In genomic region chr10:11950325-11951018, GRCh38 we compare ENCODE assay signal across 1 cellular context.
A peak's percentile ranks its signal among the peaks of the same experiment; 100 is the strongest.
TF ChIP-seq lines count a peak whose summit lies in the region.

No MANE protein-coding gene starts in this region.

TF ChIP-seq in HepG2, 621 proteins besides CTCF, POLR2A, EP300 and RAD21 (continued from another document and continues in another):
- TF ChIP-seq PRMT3 (CRISPR knock-in tag; IDR thresholded peaks at IDR 0.05; ENCODE audit: borderline replicate concordance, low read depth) (no peak), MIER2 (CRISPR knock-in tag; IDR thresholded peaks at IDR 0.05) (no peak), FOXK1 (CRISPR knock-in tag; IDR thresholded peaks at IDR 0.05; ENCODE audit: borderline replicate concordance, low read depth) (peak; percentile 54; the same call in 1 of the 2 replicates), ZNF317 (CRISPR knock-in tag; IDR thresholded peaks at IDR 0.05) (no peak), RARA (CRISPR knock-in tag; IDR thresholded peaks at IDR 0.05) (peak; percentile 71; the same call in 1 of the 2 replicates), GPN1 (CRISPR knock-in tag; IDR thresholded peaks at IDR 0.05; ENCODE audit: borderline replicate concordance) (no peak), HDAC2 (CRISPR knock-in tag; IDR thresholded peaks at IDR 0.05) (peak; percentile 69), TBL1XR1 (IDR thresholded peaks at IDR 0.05; ENCODE audit: borderline replicate concordance, low read length, partially characterized antibody) (no peak), POGK (CRISPR knock-in tag; conservative IDR thresholded peaks at IDR 0.05) (0 out of 2 replicates have a peak, but pooled peaks have one; percentile 20), ZNF75D (CRISPR knock-in tag; IDR thresholded peaks at IDR 0.05; ENCODE audit: borderline replicate concordance) (no peak), STAT5B (CRISPR knock-in tag; IDR thresholded peaks at IDR 0.05) (no peak), HMGXB4 (CRISPR knock-in tag; IDR thresholded peaks at IDR 0.05; ENCODE audit: borderline replicate concordance in 1 of 2, low read depth in 1 of 2) (0 out of 4 replicates have a peak, but pooled peaks of 1 of the 2 experiments have one; percentile 35), RBM39 (IDR thresholded peaks at IDR 0.05; ENCODE audit: low read depth, low read length, poor library complexity, severe bottlenecking) (no peak), SALL1 (CRISPR knock-in tag; IDR thresholded peaks at IDR 0.05) (peak; percentile 42; the same call in 1 of the 2 replicates), ZSCAN9 (CRISPR knock-in tag; IDR thresholded peaks at IDR 0.05; ENCODE audit: borderline replicate concordance) (no peak; the same call in 1 of the 2 replicates), ZNF770 (CRISPR knock-in tag; IDR thresholded peaks at IDR 0.05) (0 out of 2 replicates have a peak, but pooled peaks have one; percentile 6), THYN1 (CRISPR knock-in tag; IDR thresholded peaks at IDR 0.05; ENCODE audit: borderline replicate concordance, low read depth) (no peak), RCOR2 (CRISPR knock-in tag; IDR thresholded peaks at IDR 0.05) (peak; percentile 72), ZNF280B (CRISPR knock-in tag; IDR thresholded peaks at IDR 0.05; ENCODE audit: borderline replicate concordance) (no peak), NONO (IDR thresholded peaks at IDR 0.05) (no peak), NONO (CRISPR knock-in tag; conservative IDR thresholded peaks at IDR 0.05) (no peak), ZNF234 (CRISPR knock-in tag; conservative IDR thresholded peaks at IDR 0.05) (no peak), ZNF431 (CRISPR knock-in tag; IDR thresholded peaks at IDR 0.05; ENCODE audit: borderline replicate concordance, low read depth) (no peak), HOMEZ (CRISPR knock-in tag; IDR thresholded peaks at IDR 0.05; ENCODE audit: low read depth) (peak; percentile 76; the same call in 1 of the 2 replicates), NFE2 (CRISPR knock-in tag; IDR thresholded peaks at IDR 0.05) (no peak), ZHX2 (IDR thresholded peaks at IDR 0.05; ENCODE audit: low read depth) (peak; percentile 46; the same call in 1 of the 2 replicates), ZHX2 (CRISPR knock-in tag; IDR thresholded peaks at IDR 0.05; ENCODE audit: borderline replicate concordance) (no peak), RXRA (CRISPR knock-in tag; IDR thresholded peaks at IDR 0.05) (no peak), HNRNPUL1 (IDR thresholded peaks at IDR 0.05; ENCODE audit: low read depth, low read length) (0 out of 2 replicates have a peak, but pooled peaks have one; percentile 20), MED8 (CRISPR knock-in tag; IDR thresholded peaks at IDR 0.05; ENCODE audit: insufficient replicate concordance) (no peak), ZNF883 (CRISPR knock-in tag; IDR thresholded peaks at IDR 0.05; ENCODE audit: not compliant biosample characterization) (no peak), ZNF263 (CRISPR knock-in tag; IDR thresholded peaks at IDR 0.05) (no peak), GATAD2A (CRISPR knock-in tag; IDR thresholded peaks at IDR 0.05) (peak; percentile 86), ZNF10 (CRISPR knock-in tag; IDR thresholded peaks at IDR 0.05; ENCODE audit: borderline replicate concordance, low read depth) (no peak), ZNF615 (CRISPR knock-in tag; IDR thresholded peaks at IDR 0.05; ENCODE audit: borderline replicate concordance) (no peak), SUZ12 (IDR thresholded peaks at IDR 0.05; ENCODE audit: low read depth, low read length) (no peak), TRAFD1 (CRISPR knock-in tag; IDR thresholded peaks at IDR 0.05; ENCODE audit: borderline replicate concordance) (no peak), ZNF816 (CRISPR knock-in tag; IDR thresholded peaks at IDR 0.05; ENCODE audit: borderline replicate concordance) (peak; percentile 77; the same call in 1 of the 2 replicates), ZNF557 (CRISPR knock-in tag; IDR thresholded peaks at IDR 0.05) (no peak), ZNF274 (CRISPR knock-in tag; IDR thresholded peaks at IDR 0.05) (no peak), DRAP1 (CRISPR knock-in tag; IDR thresholded peaks at IDR 0.05) (no peak), ZBTB39 (CRISPR knock-in tag; IDR thresholded peaks at IDR 0.05) (no peak), HMG20A (CRISPR knock-in tag; IDR thresholded peaks at IDR 0.05; ENCODE audit: borderline replicate concordance) (peak; percentile 89; the same call in 1 of the 2 replicates), ZNF891 (CRISPR knock-in tag; IDR thresholded peaks at IDR 0.05) (no peak), ZNF614 (CRISPR knock-in tag; IDR thresholded peaks at IDR 0.05; ENCODE audit: borderline replicate concordance) (no peak), ZFAT (CRISPR knock-in tag; conservative IDR thresholded peaks at IDR 0.05) (no peak)
